In genomic region chr16:69197573-69197972, GRCh38 we compare ENCODE assay signal across 25 cellular contexts. TPM values are rescaled to one million over a fixed set of nuclear protein-coding genes. Genes with fewer than 3 reads are reported as not detected.
DNase-seq lines count a peak whose midpoint lies in the region; ATAC-seq, FAIRE-seq and TF ChIP-seq lines count a peak whose summit lies in the region.
"Had no signal": no experiment of that assay in that cellular context is flagged by ENCODE, and none has a peak within 500 bp of the region (broad histone marks: within the 10 kb centered on the region; RNA-seq: fewer than 3 reads in every experiment).

No MANE protein-coding gene starts in this region.

- no TSS peak for BruUV-seq in K562 (replicated peaks; lab: Mats Ljungman, UMichigan)

- H3K9ac ChIP-seq in K562 (ENCODE audit: insufficient read depth in 1 of 2, low read depth in 2 of 2, low read length in 2 of 2): no peak overlapping the region
- H3K9ac ChIP-seq: BLaER1 treated with 17β-estradiol and CSF1 and Interleukin-3, amounts not matched to agents 10 nM and 100 nM had no signal

- no peak for TF ChIP-seq POLR2A in K562 (conservative IDR thresholded peaks at IDR 0.05)
- no peak for TF ChIP-seq POLR2A in uterus (IDR thresholded peaks at IDR 0.05)
- no peak for TF ChIP-seq POLR2A in spleen (IDR thresholded peaks at IDR 0.05)

- H3K79me2 ChIP-seq in K562 (ENCODE audit: control insufficient read depth, insufficient read depth, low read length): no peaks in the 10 kb centered on the region; the same call in 2 of the 3 replicates

- no peak overlapping the region for H2AFZ ChIP-seq in K562 (ENCODE audit: low read depth, low read length)

- no peak for TF ChIP-seq CTCF in HEK293 (tag by site-specific recombination; IDR thresholded peaks at IDR 0.05)
- no peak for TF ChIP-seq CTCF in K562 (IDR thresholded peaks at IDR 0.05 in 2 of 3, conservative IDR thresholded peaks at IDR 0.05 in 1 of 3; ENCODE audit: insufficient read depth in 2 of 3, low read depth in 1 of 3, low read length in 3 of 3)
- no peak for TF ChIP-seq CTCF in uterus (IDR thresholded peaks at IDR 0.05)
- TF ChIP-seq CTCF in spleen (IDR thresholded peaks at IDR 0.05 in 8 of 11, conservative IDR thresholded peaks at IDR 0.05 in 3 of 11): no peak

- H3K27ac ChIP-seq in HEK293 (ENCODE audit: extremely low read depth, low read depth, low read length) (no peak overlapping the region), K562 (ENCODE audit: extremely low read depth, low read depth, low read length) (no peak overlapping the region), uterus (peak overlapping the region; percentile 65 to 72), spleen (no peak overlapping the region)
- H3K27ac ChIP-seq: 22Rv1; BLaER1 treated with 17β-estradiol and CSF1 and Interleukin-3, amounts not matched to agents 10 nM and 100 nM; C4-2B had no signal

- H3K4me1 ChIP-seq in HEK293 (ENCODE audit: control insufficient read depth, insufficient read depth, low read length) (peaks cover 18% of the 10 kb centered on the region), K562 (replicated peaks in 1 of 2; ENCODE audit: control insufficient read depth in 2 of 2, insufficient read depth in 2 of 2, low read length in 2 of 2) (no peaks in the 10 kb centered on the region; a peak in 1 of 5 replicates), uterus (peaks cover 0 to 4% of the 10 kb centered on the region in 2 donors), spleen (peaks cover 0 to 40% (median 9%) of the 10 kb centered on the region in 6 donors)

- CTCF ChIA-PET in HEK293 (lab: Yijun Ruan, JAX) (interaction anchor here (1.3 kb wide), 1 partner anchor 14 kb away, joined by 5 read pairs; no protein-coding TSS in a partner anchor), K562 (lab: Yijun Ruan, JAX; ENCODE audit: low intra/inter-chr PET ratio) (no interaction called here)

- H3K9me3 ChIP-seq in HEK293 (ENCODE audit: control insufficient read depth, insufficient read depth, low read depth, low read length) (no peaks in the 10 kb centered on the region), K562 (replicated peaks; ENCODE audit: control insufficient read depth, insufficient read depth, low read depth, low read length) (no peaks in the 10 kb centered on the region), uterus (no peaks in the 10 kb centered on the region), spleen (no peaks in the 10 kb centered on the region)
- H3K9me3 ChIP-seq: BLaER1 treated with 17β-estradiol and CSF1 and Interleukin-3, amounts not matched to agents 10 nM and 100 nM had no signal

- H3K9me1 ChIP-seq in K562 (ENCODE audit: control insufficient read depth, insufficient read depth, low read length): no peaks in the 10 kb centered on the region

- H3K27me3 ChIP-seq in K562 (ENCODE audit: control insufficient read depth in 2 of 2, insufficient read depth in 2 of 2, low read length in 2 of 2) (no peaks in the 10 kb centered on the region), uterus (no peaks in the 10 kb centered on the region), spleen (replicated peaks in 1 of 7) (no peaks in the 10 kb centered on the region)
- H3K27me3 ChIP-seq: BLaER1 treated with 17β-estradiol and CSF1 and Interleukin-3, amounts not matched to agents 10 nM and 100 nM had no signal

- no peak for DNase-seq in K562 (ENCODE audit: extremely low read depth in 1 of 4, low spot score in 3 of 4)
- no peak for DNase-seq in uterus
- DNase-seq in spleen: no peak
- DNase-seq: AML-193; CD4-positive, alpha-beta T cell; CD8-positive, alpha-beta memory T cell; COR-L47; DMS 273 treated with DMSO at 0.1 percent for 48 hours; DMS153; DMS53; DMS79; DND-41; EL; GDM1 had no signal

- H3K36me3 ChIP-seq in HEK293 (ENCODE audit: control insufficient read depth in 2 of 2, insufficient read depth in 1 of 2, low read length in 2 of 2) (no peaks in the 10 kb centered on the region), K562 (ENCODE audit: control insufficient read depth, insufficient read depth, low read length) (no peaks in the 10 kb centered on the region), uterus (no peaks in the 10 kb centered on the region), spleen (no peaks in the 10 kb centered on the region)

- intact Hi-C loops in K562 (cut with micrococcal nuclease) (no loop called here), uterus (cut with DNase I; ENCODE audit: low total_unique reads) (no loop called here), spleen (cut with DNase I; ENCODE audit: low total_unique reads) (no loop called here)

- POLR2A ChIA-PET in HEK293 (lab: Yijun Ruan, JAX) (interaction anchor here (1.5 kb wide), 1 partner anchor 11 kb away, joined by 4 read pairs; the partner anchor contains the start of gene SNTB2), K562 (lab: Yijun Ruan, JAX) (no interaction called here)

- TF ChIP-seq RAD21 in K562 (CRISPR knock-in tag; conservative IDR thresholded peaks at IDR 0.05 in 1 of 2, IDR thresholded peaks at IDR 0.05 in 1 of 2): no peak

- ATAC-seq in K562 (no peak), HG03342 (IDR thresholded peaks at IDR 0.05; ENCODE audit: unreplicated experiment) (no peak), HG03097 (IDR thresholded peaks at IDR 0.05; ENCODE audit: low FRiP score, unreplicated experiment) (no peak), HG03439 (IDR thresholded peaks at IDR 0.05; ENCODE audit: unreplicated experiment) (no peak)
- ATAC-seq: GM12878 had no signal

- in situ Hi-C loops in K562 (cut with MboI): no loop called here

- H3K4me3 ChIP-seq in HEK293 (ENCODE audit: low read depth, low read length): no peak overlapping the region
- H3K4me3 ChIP-seq in K562: no peak overlapping the region
- H3K4me3 ChIP-seq in uterus: no peak overlapping the region
- H3K4me3 ChIP-seq in spleen: no peak overlapping the region
- H3K4me3 ChIP-seq: BLaER1 treated with 17β-estradiol and CSF1 and Interleukin-3, amounts not matched to agents 10 nM and 100 nM; GM12878 had no signal

- no peak overlapping the region for H3K4me2 ChIP-seq in K562 (ENCODE audit: insufficient read depth, low read length)
- H3K4me2 ChIP-seq: BLaER1 treated with 17β-estradiol and CSF1 and Interleukin-3, amounts not matched to agents 10 nM and 100 nM had no signal

- peak; percentile 6 for FAIRE-seq in A204.1 (lab: Jason Lieb, UNC)
- peak; percentile 29 for FAIRE-seq in K562 (lab: Jason Lieb, UNC)
- FAIRE-seq: GM12878, GM12892, GM18507 had no signal

- TF ChIP-seq EP300 in K562 (IDR thresholded peaks at IDR 0.05; ENCODE audit: low read length): no peak

- H4K20me1 ChIP-seq in K562 (replicated peaks; ENCODE audit: control insufficient read depth, insufficient read depth, low read length): no peaks in the 10 kb centered on the region

TF ChIP-seq in HEK293, 187 proteins besides CTCF, POLR2A, EP300 and RAD21 (continues in another document):
- TF ChIP-seq ZNF266 (tag by site-specific recombination; IDR thresholded peaks at IDR 0.05; ENCODE audit: low read depth) (no peak), PRDM6 (tag by site-specific recombination; IDR thresholded peaks at IDR 0.05) (peak; percentile 70)

TF ChIP-seq in K562, 482 proteins besides CTCF, POLR2A, EP300 and RAD21 (continues in another document):
- TF ChIP-seq ZNF140 (CRISPR knock-in tag; IDR thresholded peaks at IDR 0.05): no peak
- TF ChIP-seq CREM (IDR thresholded peaks at IDR 0.05; ENCODE audit: low read depth): no peak
- no peak for TF ChIP-seq RNF2 (IDR thresholded peaks at IDR 0.05)
- TF ChIP-seq RBM39 (optimal IDR thresholded peaks at IDR 0.05; ENCODE audit: low read depth, low read length): no peak
- TF ChIP-seq MAFG (tag; conservative IDR thresholded peaks at IDR 0.05): no peak
- no peak for TF ChIP-seq TCF3 (CRISPR knock-in tag; IDR thresholded peaks at IDR 0.05)
- TF ChIP-seq E2F1 (CRISPR knock-in tag; IDR thresholded peaks at IDR 0.05): no peak

RNA-seq across cellular contexts. Expression of gene SNTB2, which starts 10.6 kb away (rescaled TPM):
- 14.8 and 24.0 TPM in 2 replicates for total RNA-seq in K562 (2011; cell fraction: chromatin; rRNA removed; ENCODE audit: low replicate concordance)
- 8.5 and 12.0 TPM in 2 replicates for total RNA-seq in K562 (2011; cell fraction: nucleolus; rRNA removed)
- total RNA-seq in K562 (2011; cell fraction: nucleoplasm; rRNA removed): 7.2 and 14.4 TPM in 2 replicates
- total RNA-seq in K562 (2014; rRNA removed) (6.9 and 15.5 TPM in 2 replicates), K562 (2014; rRNA removed; fragmentation: Illumina TruSeq; extraction: Trizol) (5.7 and 7.2 TPM in 2 replicates), K562 (2015; rRNA removed; fragmentation: Illumina TruSeq; extraction: Trizol) (6.3 TPM in 2 replicates), K562 (2021) (13.7 and 14.1 TPM in 2 replicates), uterus (10 to 100 TPM; 28.2 to 88.0 (median 59.5) TPM), spleen (10 to 100 TPM; 25.7 to 48.5 (median 31.5) TPM)
- polyA plus RNA-seq in K562 (2011; rRNA removed) (7.6 and 9.5 TPM in 2 replicates), K562 (2014; fragmentation: Illumina TruSeq; extraction: Trizol) (3.4 and 3.9 TPM in 2 replicates), K562 (2014; fragmentation: Nextera tagmentation; extraction: Ambion mirVana) (1 to 10 TPM; 1.2 to 1.9 TPM), K562 (2014; rRNA removed) (4.1 and 4.4 TPM in 2 replicates), spleen (1 to 10 TPM; 1.9 to 4.4 (median 3.0) TPM)
- 4.5 and 4.8 TPM in 2 replicates for polyA plus RNA-seq in K562 (2011; cell fraction: cytosol; rRNA removed)
- 15.6 and 17.4 TPM in 2 replicates for polyA plus RNA-seq in K562 (2011; cell fraction: nucleus; rRNA removed)
- polyA plus RNA-seq in K562 (2012): 2.5 and 4.1 TPM in 2 replicates
- polyA minus RNA-seq in K562 (2011; rRNA and poly(A)+ RNA removed): 10.0 and 12.0 TPM in 2 replicates
- polyA minus RNA-seq in K562 (2011; cell fraction: cytosol; rRNA and poly(A)+ RNA removed): 7.0 and 10.4 TPM in 2 replicates
- polyA minus RNA-seq in K562 (2011; cell fraction: nucleus; rRNA and poly(A)+ RNA removed): 4.4 and 10.4 TPM in 2 replicates

Comparison
In these comparisons a context has a peak if more than half of its experiments do, and no peak if none do; other contexts are left out.
1. H3K27ac ChIP-seq: peak in uterus (2 of 2); none in HEK293 (single experiment), K562 (single experiment) and spleen (0 of 8).